Comparison of ENCODE assay signal across 8 cellular contexts in the genomic region with DNA sequence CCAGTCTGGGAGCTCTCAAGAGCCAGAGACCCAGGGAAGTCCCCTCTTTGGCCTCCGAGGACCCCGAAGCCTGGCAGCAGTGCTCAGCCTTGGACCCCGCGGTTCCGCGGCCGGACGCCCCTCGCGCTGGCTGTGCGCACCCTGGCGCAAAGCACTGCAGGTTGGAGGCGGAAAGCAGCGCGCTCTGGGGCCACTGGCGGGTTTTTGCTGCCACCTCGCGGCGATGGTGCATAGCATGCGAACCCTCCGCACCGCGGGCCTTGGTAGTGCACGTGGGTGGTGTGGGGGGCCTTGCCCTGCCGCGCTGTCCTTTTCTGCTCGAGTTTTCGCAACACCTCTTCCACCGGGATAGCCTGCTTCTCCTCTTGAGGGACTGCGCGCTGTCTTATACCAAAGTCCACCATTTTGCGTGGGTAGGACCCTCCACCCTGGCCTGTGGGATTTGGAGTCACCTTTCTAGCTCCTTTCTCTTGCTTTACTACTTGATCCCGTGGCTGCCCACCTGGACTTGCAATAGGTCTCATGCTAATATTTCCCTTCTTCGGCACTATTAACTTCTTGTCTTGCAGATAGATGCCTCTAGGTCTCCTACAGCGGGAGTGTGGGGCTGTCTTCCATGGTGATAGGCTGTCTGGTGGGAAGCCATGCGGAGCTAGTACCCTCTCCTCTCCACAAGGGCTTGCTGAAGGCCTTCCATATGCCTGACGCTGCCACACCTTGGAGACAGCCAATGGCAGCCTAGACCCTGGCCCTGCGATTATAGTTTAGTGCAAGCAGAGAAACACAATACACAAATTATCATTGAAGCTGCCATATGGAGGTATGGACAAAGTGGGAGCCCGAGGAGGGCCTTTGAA. TPM values are rescaled to one million over a fixed set of nuclear protein-coding genes. Genes with fewer than 3 reads are reported as not detected.
DNase-seq lines count a peak whose midpoint lies in the region; ATAC-seq and TF ChIP-seq lines count a peak whose summit lies in the region.

No MANE protein-coding gene starts in this region.

- no peaks in the 10 kb centered on the region for H3K9me3 Mint-ChIP-seq in IgD-negative memory B cell
- H3K9me3 Mint-ChIP-seq in activated T-helper 17 cell treated with anti-CD3 and anti-CD28 coated beads, Interleukin-2, amount 50 U/mL, for 72 hours = no peaks in the 10 kb centered on the region

- TF ChIP-seq CTCF in AG10803 (conservative IDR thresholded peaks at IDR 0.05; ENCODE audit: low read length) (peak; percentile 76), fibroblast of the aortic adventitia (IDR thresholded peaks at IDR 0.05; ENCODE audit: insufficient read depth, low read length) (peak; percentile 91), neutrophil (IDR thresholded peaks at IDR 0.05) (peak; percentile 48)

- H3K9me3 ChIP-seq in neutrophil (no peaks in the 10 kb centered on the region), subcutaneous abdominal adipose tissue (ENCODE audit: control insufficient read depth in 5 of 5, low read length in 5 of 5) (no peaks in the 10 kb centered on the region)

- H3K27me3 ChIP-seq in neutrophil (peaks cover 100% of the 10 kb centered on the region), subcutaneous abdominal adipose tissue (ENCODE audit: control insufficient read depth in 5 of 5, insufficient read depth in 4 of 5, low read length in 5 of 5) (peaks cover 36 to 53% (median 51%) of the 10 kb centered on the region in 5 donors)

- peaks cover 3 to 16% (median 5%) of the 10 kb centered on the region in 3 donors for H3K4me1 Mint-ChIP-seq in IgD-negative memory B cell
- H3K4me1 Mint-ChIP-seq in activated T-helper 17 cell treated with anti-CD3 and anti-CD28 coated beads, Interleukin-2, amount 50 U/mL, for 72 hours = no peaks in the 10 kb centered on the region

- peaks cover 46% of the 10 kb centered on the region for H3K27me3 Mint-ChIP-seq in IgD-negative memory B cell
- H3K27me3 Mint-ChIP-seq in activated T-helper 17 cell treated with anti-CD3 and anti-CD28 coated beads, Interleukin-2, amount 50 U/mL, for 72 hours = peaks cover 54% of the 10 kb centered on the region

- H3K27ac ChIP-seq in neutrophil (no peak overlapping the region), subcutaneous abdominal adipose tissue (ENCODE audit: low read depth, low read length) (no peak overlapping the region)

- H3K36me3 Mint-ChIP-seq in IgD-negative memory B cell = no peaks in the 10 kb centered on the region
- no peaks in the 10 kb centered on the region for H3K36me3 Mint-ChIP-seq in activated T-helper 17 cell treated with anti-CD3 and anti-CD28 coated beads, Interleukin-2, amount 50 U/mL, for 72 hours (ENCODE audit: low read depth)

- H3K9ac ChIP-seq in subcutaneous abdominal adipose tissue (ENCODE audit: low read length in 5 of 5) = no peak overlapping the region

- ATAC-seq in GM19025 (IDR thresholded peaks at IDR 0.05; ENCODE audit: low read depth, unreplicated experiment) = peak; percentile 52
- ATAC-seq in activated T-helper 17 cell treated with anti-CD3 and anti-CD28 coated beads, Interleukin-2, amount 50 U/mL, for 72 hours (replicated peaks) = peak; percentile 73

- peak overlapping the region in 1 of 3 donors; percentile 18 for H3K27ac Mint-ChIP-seq in IgD-negative memory B cell
- no peak overlapping the region for H3K27ac Mint-ChIP-seq in activated T-helper 17 cell treated with anti-CD3 and anti-CD28 coated beads, Interleukin-2, amount 50 U/mL, for 72 hours

- H3K4me3 ChIP-seq in AG10803 (ENCODE audit: low read length) (peak overlapping the region; percentile 26), fibroblast of the aortic adventitia (ENCODE audit: low read depth, low read length) (peak overlapping the region; percentile 50), neutrophil (ENCODE audit: low read depth in 1 of 2, low read length in 1 of 2) (no peak overlapping the region), subcutaneous abdominal adipose tissue (ENCODE audit: low read depth in 1 of 5, low read length in 5 of 5) (peak overlapping the region in 4 of 5 donors; percentile 34 to 53 (median 42))

- DNase-seq in AG10803 (ENCODE audit: low read depth) (peak; percentile 54), RPMI8226 (peak; percentile 81), fibroblast of the aortic adventitia (ENCODE audit: low read depth) (peak; percentile 66)

- peak overlapping the region in 3 of 4 donors; percentile 62 to 79 (median 71) for H3K4me3 Mint-ChIP-seq in IgD-negative memory B cell
- peak overlapping the region; percentile 49 for H3K4me3 Mint-ChIP-seq in activated T-helper 17 cell treated with anti-CD3 and anti-CD28 coated beads, Interleukin-2, amount 50 U/mL, for 72 hours

- H3K4me1 ChIP-seq in neutrophil (ENCODE audit: control insufficient read depth in 1 of 2, insufficient read depth in 1 of 2, low read depth in 1 of 2, low read length in 1 of 2) = peaks cover 7 to 24% of the 10 kb centered on the region in 2 experiments
- H3K4me1 ChIP-seq in subcutaneous abdominal adipose tissue (ENCODE audit: control insufficient read depth in 5 of 5, insufficient read depth in 5 of 5, low read length in 5 of 5) = peaks cover 3 to 36% (median 31%) of the 10 kb centered on the region in 5 donors

- no peaks in the 10 kb centered on the region for H3K36me3 ChIP-seq in neutrophil
- no peaks in the 10 kb centered on the region for H3K36me3 ChIP-seq in subcutaneous abdominal adipose tissue (ENCODE audit: control insufficient read depth in 5 of 5, insufficient read depth in 5 of 5, low read length in 5 of 5)

RNA-seq across cellular contexts. Expression of gene SIX3, which starts 14.3 kb away (rescaled TPM):
- polyA plus RNA-seq in IgD-negative memory B cell = not detected
- total RNA-seq in activated T-helper 17 cell treated with anti-CD3 and anti-CD28 coated beads, Interleukin-2, amount 50 U/mL, for 72 hours = not detected
- not detected in 2 replicates for total RNA-seq in fibroblast of the aortic adventitia (ENCODE audit: low replicate concordance)

RNA-seq across cellular contexts. Expression of gene SIX2, which starts 53.4 kb away (rescaled TPM):
- polyA plus RNA-seq in IgD-negative memory B cell = not detected
- total RNA-seq in activated T-helper 17 cell treated with anti-CD3 and anti-CD28 coated beads, Interleukin-2, amount 50 U/mL, for 72 hours = not detected
- total RNA-seq in fibroblast of the aortic adventitia (ENCODE audit: low replicate concordance) = 2.9 and 8.3 TPM in 2 replicates

Comparison
In these comparisons a context has a peak if more than half of its experiments do, and no peak if none do; other contexts are left out.
1. H3K4me3 ChIP-seq: peak in AG10803 (single experiment), fibroblast of the aortic adventitia (single experiment) and subcutaneous abdominal adipose tissue (4 of 5); none in neutrophil (0 of 2).
2. Peak in every context shown above with its lines, with median percentiles within 50 percentile points of each other: DNase-seq and CTCF ChIP-seq.